ENCODE assay signal across 8 cellular contexts in genomic region chr16:48623304-48624016, GRCh38. TPM values are rescaled to one million over a fixed set of nuclear protein-coding genes. Genes with fewer than 3 reads are reported as not detected.
DNase-seq lines count a peak whose midpoint lies in the region; ATAC-seq and TF ChIP-seq lines count a peak whose summit lies in the region.

No MANE protein-coding gene starts in this region.

- peaks cover 9% of the 10 kb centered on the region for H3K27me3 Mint-ChIP-seq in neural crest cell (ENCODE audit: low read depth)

- no peaks in the 10 kb centered on the region for H3K36me3 ChIP-seq in DND-41 (ENCODE audit: insufficient read depth, low read length)

- H3K4me1 Mint-ChIP-seq in neural crest cell: peaks cover 12% of the 10 kb centered on the region

- no peaks in the 10 kb centered on the region for H4K20me1 ChIP-seq in DND-41 (ENCODE audit: insufficient read depth, low read length)

- ATAC-seq in DND-41 (ENCODE audit: insufficient read depth, low read depth): peak; percentile 99
- peak; percentile 95 for ATAC-seq in GM21717 (IDR thresholded peaks at IDR 0.05; ENCODE audit: unreplicated experiment)

- DNase-seq in DND-41: peak; percentile 82
- DNase-seq in KBM-7: peak; percentile 91
- peak; percentile 90 for DNase-seq in RPMI8226
- DNase-seq in activated gamma-delta T cell treated with Interleukin-2 at 50 U/mL for 16 hours: peak; percentile 74
- DNase-seq in foreskin fibroblast: peak; percentile 87 to 95
- DNase-seq in neural crest cell (ENCODE audit: low read depth, low spot score): peak; percentile 81
- DNase-seq in stromal cell of bone marrow (ENCODE audit: low read depth): peak; percentile 84

- no peaks in the 10 kb centered on the region for H3K27me3 ChIP-seq in DND-41 (ENCODE audit: insufficient read depth, low read length, poor library complexity)

- TF ChIP-seq CTCF in DND-41 (IDR thresholded peaks at IDR 0.05; ENCODE audit: borderline replicate concordance, extremely low read depth, low read length, poor library complexity, severe bottlenecking) (peak; percentile 99), foreskin fibroblast (IDR thresholded peaks at IDR 0.05; ENCODE audit: low read depth, low read length) (peak; percentile 99), neural crest cell (conservative IDR thresholded peaks at IDR 0.05) (peak; percentile 98)

- peak overlapping the region; percentile 95 for H2AFZ ChIP-seq in DND-41 (ENCODE audit: low read depth, low read length)

- H3K36me3 Mint-ChIP-seq in neural crest cell (ENCODE audit: low read depth): no peaks in the 10 kb centered on the region

- H3K4me1 ChIP-seq in DND-41 (ENCODE audit: insufficient read depth, low read length): peaks cover 11% of the 10 kb centered on the region

- H3K4me3 ChIP-seq in DND-41 (ENCODE audit: low read depth in 1 of 2, low read length in 2 of 2) (peak overlapping the region; percentile 4 to 66; a peak in 3 of 4 replicates), foreskin fibroblast (ENCODE audit: low read depth in 1 of 2, low read length in 2 of 2) (peak overlapping the region; percentile 43 to 56)

- H3K9me3 Mint-ChIP-seq in neural crest cell: no peaks in the 10 kb centered on the region

- H3K27ac ChIP-seq in DND-41 (ENCODE audit: low read length): peak overlapping the region; percentile 52; the same call in 1 of the 2 replicates

- H3K9ac ChIP-seq in DND-41 (ENCODE audit: low read depth, low read length): peak overlapping the region; percentile 57

- in situ Hi-C loops in KBM-7 (cut with MboI; ENCODE audit: low pct_unique_long_range_greater_than_20kb, low sequenced_read_pairs): loop anchor here (25.0 kb wide), 1 partner anchor 236 kb away; the partner anchor contains the start of gene SIAH1

- peak overlapping the region; percentile 94 for H3K4me2 ChIP-seq in DND-41 (ENCODE audit: insufficient read depth, low read length)

- no peak overlapping the region for H3K27ac Mint-ChIP-seq in neural crest cell (ENCODE audit: unreplicated experiment)

- no peaks in the 10 kb centered on the region for H3K79me2 ChIP-seq in DND-41 (ENCODE audit: insufficient read depth, low read length)

- peak overlapping the region; percentile 54 for H3K4me3 Mint-ChIP-seq in neural crest cell

- H3K9me3 ChIP-seq in DND-41 (ENCODE audit: insufficient read depth, low read length, severe bottlenecking): no peaks in the 10 kb centered on the region

RNA-seq across cellular contexts. Expression of gene N4BP1, which starts 13.5 kb away (rescaled TPM):
- total RNA-seq in neural crest cell: 29.9 and 34.9 TPM in 2 replicates

Comparison
In these comparisons a context has a peak if more than half of its experiments do, and no peak if none do; other contexts are left out.
1. Peak in every context shown above with its lines: DNase-seq, ATAC-seq, H3K4me3 ChIP-seq and H3K27ac ChIP-seq.